20 cellular contexts compared by ENCODE assay signal in genomic region chr2:224173210-224173609, GRCh38.
"Had no signal": no experiment of that assay in that cellular context is flagged by ENCODE, and none has a peak within 500 bp of the region (broad histone marks: within the 10 kb centered on the region; RNA-seq: fewer than 3 reads in every experiment).

No MANE protein-coding gene starts in this region.

- DNase-seq: activated B cell treated with CpG ODN at 0.5 μM for 24 hours; activated CD4-positive, alpha-beta T cell treated with anti-CD3 and anti-CD28 coated beads for 36 hours; activated CD4-positive, alpha-beta T cell treated with anti-CD3 and anti-CD28 coated beads, Interleukin-2, amount 50 U/mL, for 48 hours; activated CD8-positive, alpha-beta memory T cell treated with anti-CD3 and anti-CD28 coated beads, Interleukin-2, amount 50 U/mL, for 48 hours; activated naive CD4-positive, alpha-beta T cell treated with Interleukin-2 at 50 U/mL for 16 hours; activated naive CD8-positive, alpha-beta T cell treated with anti-CD3 and anti-CD28 coated beads for 36 hours; activated T-cell treated with anti-CD3 and anti-CD28 coated beads, Interleukin-2, amount 50 U/mL, for 48 hours; amniotic stem cell; colonic mucosa; endodermal cell; kidney; lower lobe of right lung; natural killer cell; ovary; stimulated activated CD4-positive, alpha-beta T cell treated with anti-CD3 and anti-CD28 coated beads, Interleukin-4, amount 100 ng/mL, for 24 hours; stimulated activated naive CD4-positive, alpha-beta T cell treated with Interleukin-2 at 50 U/mL for 16 hours had no signal

- ATAC-seq: activated CD4-positive, alpha-beta T cell treated with anti-CD3 and anti-CD28 coated beads for 36 hours; lower lobe of right lung; natural killer cell had no signal

- H3K4me3 ChIP-seq: colonic mucosa, lower lobe of right lung, ovary, prostate gland, right atrium auricular region, thoracic aorta, vagina had no signal
